Comparison of ENCODE assay signal across 23 cellular contexts in genomic region chrX:155056471-155056870, GRCh38. TPM values are rescaled to one million over a fixed set of nuclear protein-coding genes. Genes with fewer than 3 reads are reported as not detected.
DNase-seq lines count a peak whose midpoint lies in the region; ATAC-seq, FAIRE-seq and TF ChIP-seq lines count a peak whose summit lies in the region.
"Had no signal": no experiment of that assay in that cellular context is flagged by ENCODE, and none has a peak within 500 bp of the region (broad histone marks: within the 10 kb centered on the region; RNA-seq: fewer than 3 reads in every experiment).

No MANE protein-coding gene starts in this region.

- no peaks in the 10 kb centered on the region for H3K9me3 ChIP-seq in HepG2 (ENCODE audit: low read length)
- H3K9me3 ChIP-seq in right lobe of liver = no peaks in the 10 kb centered on the region
- no peaks in the 10 kb centered on the region for H3K9me3 ChIP-seq in effector memory CD4-positive, alpha-beta T cell (ENCODE audit: control insufficient read depth, low read length)
- no peaks in the 10 kb centered on the region for H3K9me3 ChIP-seq in transverse colon
- H3K9me3 ChIP-seq: Caco-2, HAP-1, suprapubic skin had no signal

- intact Hi-C loops in HepG2 (cut with micrococcal nuclease; ENCODE audit: unreplicated experiment) = loop anchor here (2.0 kb wide), 1 partner anchor 68 kb away; no protein-coding TSS in a partner anchor
- intact Hi-C loops in right lobe of liver (cut with DNase I) = loop anchor here in 1 of 2 donors (10.0 kb wide), 1 partner anchor 72 kb away; no protein-coding TSS in a partner anchor
- intact Hi-C loops in transverse colon (cut with DNase I; ENCODE audit: low total_unique reads) = no loop called here

- ATAC-seq in HepG2 (no peak; the same call in 2 of the 3 replicates), right lobe of liver (no peak), GM18868 (IDR thresholded peaks at IDR 0.05; ENCODE audit: unreplicated experiment) (no peak)

- WGBS in HepG2 (ENCODE audit: low lambda C conversion rate) = 100% methylated on average over 1 of the region's 1 CpG
- WGBS in right lobe of liver (ENCODE audit: insufficient coverage, low coverage, low lambda C conversion rate, missing lambda C conversion rate) = 53% methylated on average over 1 of the region's 1 CpG
- WGBS in transverse colon (ENCODE audit: low coverage in 1 of 2), 2 donors = 67% methylated on average over 1 of the region's 1 CpG; no CpG with 5 or more reads in 1 of the 2 donors

- peaks cover under 1 to 2% of the 10 kb centered on the region in 2 experiments; a peak in 3 of 5 replicates for H3K36me3 ChIP-seq in HepG2 (replicated peaks in 1 of 2; ENCODE audit: control insufficient read depth in 1 of 2, insufficient read depth in 2 of 2, low read length in 2 of 2)
- H3K36me3 ChIP-seq in right lobe of liver = no peaks in the 10 kb centered on the region
- H3K36me3 ChIP-seq in effector memory CD4-positive, alpha-beta T cell (ENCODE audit: control insufficient read depth, insufficient read depth, low read length) = peaks cover 4% of the 10 kb centered on the region
- H3K36me3 ChIP-seq in transverse colon = no peaks in the 10 kb centered on the region

- no peak overlapping the region for H3K4me2 ChIP-seq in HepG2 (ENCODE audit: low read depth, low read length)

- H3K27me3 ChIP-seq in HepG2 (ENCODE audit: control insufficient read depth in 1 of 2, insufficient read depth in 2 of 2, low read length in 2 of 2) (no peaks in the 10 kb centered on the region), right lobe of liver (no peaks in the 10 kb centered on the region), transverse colon (no peaks in the 10 kb centered on the region)
- no peaks in the 10 kb centered on the region for H3K27me3 ChIP-seq in effector memory CD4-positive, alpha-beta T cell (replicated peaks; ENCODE audit: control insufficient read depth, insufficient read depth, low read length, poor library complexity, severe bottlenecking)
- H3K27me3 ChIP-seq: suprapubic skin had no signal

- H3K4me3 ChIP-seq in HepG2 (replicated peaks in 1 of 3; ENCODE audit: insufficient read depth in 1 of 3, low read depth in 2 of 3, low read length in 3 of 3) = no peak overlapping the region
- no peak overlapping the region for H3K4me3 ChIP-seq in right lobe of liver
- H3K4me3 ChIP-seq in effector memory CD4-positive, alpha-beta T cell (ENCODE audit: insufficient read depth, low read depth, low read length, poor library complexity, severe bottlenecking) = no peak overlapping the region
- no peak overlapping the region for H3K4me3 ChIP-seq in transverse colon
- H3K4me3 ChIP-seq: HAP-1 had no signal

- H3K27ac Mint-ChIP-seq in T-helper 1 cell treated with Interleukin-12 subunit alpha and Interleukin-12 subunit beta and Interleukin-4 antibody, amounts not matched to agents 30 μg/mL and 1 μg/mL, for 36 hours = no peak overlapping the region
- H3K27ac Mint-ChIP-seq: naive B cell had no signal

- no peak overlapping the region for H2AFZ ChIP-seq in HepG2 (ENCODE audit: low read length)

- TF ChIP-seq RAD21 in HepG2 (CRISPR knock-in tag; IDR thresholded peaks at IDR 0.05) = no peak

- H3K79me2 ChIP-seq in HepG2 (ENCODE audit: insufficient read depth, low read length) = no peaks in the 10 kb centered on the region
- H3K79me2 ChIP-seq: parathyroid adenoma had no signal

- H3K4me3 Mint-ChIP-seq in T-helper 1 cell treated with Interleukin-12 subunit alpha and Interleukin-12 subunit beta and Interleukin-4 antibody, amounts not matched to agents 30 μg/mL and 1 μg/mL, for 36 hours = peak overlapping the region; percentile 48

- H3K9ac ChIP-seq in HepG2 (ENCODE audit: insufficient read depth, low read depth, low read length) = no peak overlapping the region
- H3K9ac ChIP-seq: parathyroid adenoma had no signal

- CTCF ChIA-PET in HepG2 (lab: Yijun Ruan, JAX; ENCODE audit: low intra/inter-chr PET ratio, low total read pairs) = interaction anchor here (2.6 kb wide), 1 partner anchor 76 kb away, joined by 21 read pairs; no protein-coding TSS in a partner anchor

- TF ChIP-seq POLR2A in HepG2 (IDR thresholded peaks at IDR 0.05; ENCODE audit: insufficient read depth in 1 of 2, low read depth in 2 of 2, low read length in 2 of 2) (no peak), right lobe of liver (IDR thresholded peaks at IDR 0.05) (no peak), transverse colon (IDR thresholded peaks at IDR 0.05) (no peak)

- H3K4me1 Mint-ChIP-seq in T-helper 1 cell treated with Interleukin-12 subunit alpha and Interleukin-12 subunit beta and Interleukin-4 antibody, amounts not matched to agents 30 μg/mL and 1 μg/mL, for 36 hours (ENCODE audit: low read depth) = peaks cover 16% of the 10 kb centered on the region

- no peaks in the 10 kb centered on the region for H3K9me3 Mint-ChIP-seq in T-helper 1 cell treated with Interleukin-12 subunit alpha and Interleukin-12 subunit beta and Interleukin-4 antibody, amounts not matched to agents 30 μg/mL and 1 μg/mL, for 36 hours
- H3K9me3 Mint-ChIP-seq: naive B cell had no signal

- no TSS peak for BruUV-seq in HepG2 (replicated peaks; lab: Mats Ljungman, UMichigan)

- DNase-seq in HepG2 (ENCODE audit: low spot score) (no peak), right lobe of liver (no peak), transverse colon (no peak), NCI-H510A treated with DMSO at 0.1 percent for 48 hours (lab: John Stamatoyannopoulos, UW) (no peak)
- DNase-seq in effector memory CD4-positive, alpha-beta T cell = no peak
- no peak for DNase-seq in effector CD4-positive, alpha-beta T cell
- DNase-seq: activated CD4-positive, CD25-positive, alpha-beta regulatory T cell treated with anti-CD3 and anti-CD28 coated beads, Interleukin-2, amount 50 U/mL, for 72 hours; activated T-cell treated with anti-CD3 and anti-CD28 coated beads, Interleukin-2, amount 50 U/mL, for 1 hour; Caco-2; cerebellar nuclear complex; hippocampal formation; islet precursor cell; mammary epithelial cell; naive B cell; NCI-H69; stimulated activated CD4-positive, alpha-beta T cell treated with anti-CD3 and anti-CD28 coated beads, Interleukin-2, amount 100 ng/mL, for 48 hours; T1000 had no signal

- TF ChIP-seq EP300 in HepG2 (IDR thresholded peaks at IDR 0.05; ENCODE audit: low read depth in 2 of 2, low read length in 2 of 2) (no peak), HepG2 (CRISPR knock-in tag; IDR thresholded peaks at IDR 0.05; ENCODE audit: borderline replicate concordance) (no peak), transverse colon (IDR thresholded peaks at IDR 0.05; ENCODE audit: low read depth) (no peak)

- no peak for TF ChIP-seq CTCF in HepG2 (CRISPR knock-in tag; IDR thresholded peaks at IDR 0.05)
- no peak for TF ChIP-seq CTCF in right lobe of liver (IDR thresholded peaks at IDR 0.05)
- TF ChIP-seq CTCF in transverse colon (IDR thresholded peaks at IDR 0.05) = no peak

- in situ Hi-C loops in HepG2 (cut with HindIII; ENCODE audit: extremely low pct_ligation_motif_present, low pct_unique_long_range_greater_than_20kb) = loop anchor here (10.0 kb wide), 1 partner anchor 72 kb away; no protein-coding TSS in a partner anchor
- in situ Hi-C loops in transverse colon (cut with MboI; ENCODE audit: low pct_ligation_motif_present in 1 of 4, low pct_unique_long_range_greater_than_20kb in 1 of 4, low sequenced_read_pairs in 3 of 4) = no loop called here

- H3K27me3 Mint-ChIP-seq in T-helper 1 cell treated with Interleukin-12 subunit alpha and Interleukin-12 subunit beta and Interleukin-4 antibody, amounts not matched to agents 30 μg/mL and 1 μg/mL, for 36 hours (ENCODE audit: low read depth) = no peaks in the 10 kb centered on the region
- H3K27me3 Mint-ChIP-seq: naive B cell had no signal

- peaks cover 12% of the 10 kb centered on the region for H3K4me1 ChIP-seq in HepG2 (ENCODE audit: insufficient read depth, low read length)
- H3K4me1 ChIP-seq in right lobe of liver = peaks cover 0 to 9% (median 3%) of the 10 kb centered on the region in 4 donors
- H3K4me1 ChIP-seq in effector memory CD4-positive, alpha-beta T cell (ENCODE audit: control insufficient read depth, insufficient read depth, low read length, poor library complexity, severe bottlenecking) = peaks cover 9% of the 10 kb centered on the region
- H3K4me1 ChIP-seq in transverse colon = peaks cover 0 to 10% (median 3%) of the 10 kb centered on the region in 4 donors
- H3K4me1 ChIP-seq: Caco-2, parathyroid adenoma had no signal

- H3K27ac ChIP-seq in HepG2 (ENCODE audit: extremely low read length, insufficient read depth, low read length) = no peak overlapping the region
- peak overlapping the region in 1 of 3 donors; percentile 53 for H3K27ac ChIP-seq in right lobe of liver
- peak overlapping the region; percentile 18 for H3K27ac ChIP-seq in effector memory CD4-positive, alpha-beta T cell (ENCODE audit: insufficient read depth, low read length, poor library complexity, severe bottlenecking)
- H3K27ac ChIP-seq in transverse colon = peak overlapping the region in 3 of 4 donors; percentile 53 to 68 (median 53)
- H3K27ac ChIP-seq: HL-60, parathyroid adenoma, suprapubic skin had no signal

- no peak for FAIRE-seq in HepG2 (lab: Jason Lieb, UNC)

- peaks cover 14% of the 10 kb centered on the region for H3K36me3 Mint-ChIP-seq in T-helper 1 cell treated with Interleukin-12 subunit alpha and Interleukin-12 subunit beta and Interleukin-4 antibody, amounts not matched to agents 30 μg/mL and 1 μg/mL, for 36 hours (ENCODE audit: low read depth)
- H3K36me3 Mint-ChIP-seq: naive B cell had no signal

- H4K20me1 ChIP-seq in HepG2 (ENCODE audit: insufficient read depth, low read length) = no peaks in the 10 kb centered on the region

- POLR2A ChIA-PET in HepG2 (lab: Yijun Ruan, JAX) = no interaction called here

RNA-seq across cellular contexts. Expression of gene CMC4, which starts 14.5 kb away (rescaled TPM):
- total RNA-seq in HepG2 (2016; rRNA removed; fragmentation: Illumina TruSeq; extraction: Trizol) = 5.2 and 5.6 TPM in 2 replicates
- total RNA-seq in HepG2 (2016; cell fraction: cytosol; rRNA removed; fragmentation: Illumina TruSeq; extraction: Trizol; ENCODE audit: low read depth) = 29.5 and 32.5 TPM in 2 replicates
- total RNA-seq in HepG2 (2016; cell fraction: insoluble cytoplasmic fraction; rRNA removed; fragmentation: Illumina TruSeq; extraction: Trizol) = 6.6 and 8.1 TPM in 2 replicates
- 24.2 and 27.3 TPM in 2 replicates for total RNA-seq in HepG2 (2016; cell fraction: membrane; rRNA removed; fragmentation: Illumina TruSeq; extraction: Trizol)
- 0.65 and 1.8 TPM in 2 replicates for total RNA-seq in HepG2 (2016; cell fraction: nucleus; rRNA removed; fragmentation: Illumina TruSeq; extraction: Trizol)
- polyA plus RNA-seq in HepG2 (2011; rRNA removed) = 8.3 and 11.5 TPM in 2 replicates
- 8.2 and 9.2 TPM in 2 replicates for polyA plus RNA-seq in HepG2 (2011; cell fraction: cytosol; rRNA removed)
- polyA plus RNA-seq in HepG2 (2011; cell fraction: nucleus; rRNA removed) = 3.1 and 3.7 TPM in 2 replicates
- polyA plus RNA-seq in HepG2 (2012) = 4.6 and 7.2 TPM in 2 replicates
- polyA plus RNA-seq in HepG2 (2016; cell fraction: cytosol; fragmentation: Illumina TruSeq; extraction: Trizol; ENCODE audit: low read depth) = 50.8 and 53.0 TPM in 2 replicates
- 8.5 and 8.8 TPM in 2 replicates for polyA plus RNA-seq in HepG2 (2016; cell fraction: insoluble cytoplasmic fraction; fragmentation: Illumina TruSeq; extraction: Trizol; ENCODE audit: low read depth)
- 28.6 and 29.4 TPM in 2 replicates for polyA plus RNA-seq in HepG2 (2016; cell fraction: membrane; fragmentation: Illumina TruSeq; extraction: Trizol; ENCODE audit: low read depth)
- polyA plus RNA-seq in HepG2 (2016; cell fraction: nucleus; fragmentation: Illumina TruSeq; extraction: Trizol; ENCODE audit: insufficient read depth, low read depth) = 3.8 and 5.8 TPM in 2 replicates
- 2.0 and 3.7 TPM in 2 replicates for polyA minus RNA-seq in HepG2 (2011; rRNA and poly(A)+ RNA removed; ENCODE audit: low replicate concordance)
- 0.88 TPM in 1 of 2 replicates, not detected in the other for polyA minus RNA-seq in HepG2 (2011; cell fraction: cytosol; rRNA and poly(A)+ RNA removed)
- 4.0 and 4.2 TPM in 2 replicates for polyA minus RNA-seq in HepG2 (2011; cell fraction: nucleus; rRNA and poly(A)+ RNA removed)
- 10 to 100 TPM in 2 of 6 experiments, 1 to 10 TPM in 4; 3.9 to 12.2 (median 7.6) TPM for total RNA-seq in right lobe of liver
- 10 to 100 TPM in 1 of 4 donors, 1 to 10 TPM in 2, not detected in 1; 1.4 to 11.7 (median 9.1) TPM for total RNA-seq in transverse colon

RNA-seq across cellular contexts. Expression of gene MTCP1, which starts 14.5 kb away (rescaled TPM):
- 13.6 and 18.9 TPM in 2 replicates for total RNA-seq in HepG2 (2016; rRNA removed; fragmentation: Illumina TruSeq; extraction: Trizol)
- total RNA-seq in HepG2 (2016; cell fraction: cytosol; rRNA removed; fragmentation: Illumina TruSeq; extraction: Trizol; ENCODE audit: low read depth) = 67.8 and 80.6 TPM in 2 replicates
- 11.6 and 13.5 TPM in 2 replicates for total RNA-seq in HepG2 (2016; cell fraction: insoluble cytoplasmic fraction; rRNA removed; fragmentation: Illumina TruSeq; extraction: Trizol)
- total RNA-seq in HepG2 (2016; cell fraction: membrane; rRNA removed; fragmentation: Illumina TruSeq; extraction: Trizol) = 41.3 and 48.8 TPM in 2 replicates
- total RNA-seq in HepG2 (2016; cell fraction: nucleus; rRNA removed; fragmentation: Illumina TruSeq; extraction: Trizol) = 6.7 and 10.8 TPM in 2 replicates
- 5.1 and 6.1 TPM in 2 replicates for polyA plus RNA-seq in HepG2 (2011; rRNA removed)
- polyA plus RNA-seq in HepG2 (2011; cell fraction: cytosol; rRNA removed) = 1.6 and 2.4 TPM in 2 replicates
- 17.7 and 18.0 TPM in 2 replicates for polyA plus RNA-seq in HepG2 (2011; cell fraction: nucleus; rRNA removed)
- 14.6 and 21.5 TPM in 2 replicates for polyA plus RNA-seq in HepG2 (2012)
- polyA plus RNA-seq in HepG2 (2016; cell fraction: cytosol; fragmentation: Illumina TruSeq; extraction: Trizol; ENCODE audit: low read depth) = 56.1 and 69.9 TPM in 2 replicates
- 10.2 and 11.2 TPM in 2 replicates for polyA plus RNA-seq in HepG2 (2016; cell fraction: insoluble cytoplasmic fraction; fragmentation: Illumina TruSeq; extraction: Trizol; ENCODE audit: low read depth)
- 34.3 and 42.3 TPM in 2 replicates for polyA plus RNA-seq in HepG2 (2016; cell fraction: membrane; fragmentation: Illumina TruSeq; extraction: Trizol; ENCODE audit: low read depth)
- 11.8 and 19.6 TPM in 2 replicates for polyA plus RNA-seq in HepG2 (2016; cell fraction: nucleus; fragmentation: Illumina TruSeq; extraction: Trizol; ENCODE audit: insufficient read depth, low read depth)
- 4.2 and 6.5 TPM in 2 replicates for polyA minus RNA-seq in HepG2 (2011; rRNA and poly(A)+ RNA removed; ENCODE audit: low replicate concordance)
- polyA minus RNA-seq in HepG2 (2011; cell fraction: cytosol; rRNA and poly(A)+ RNA removed) = 2.0 and 3.7 TPM in 2 replicates
- 6.1 and 8.7 TPM in 2 replicates for polyA minus RNA-seq in HepG2 (2011; cell fraction: nucleus; rRNA and poly(A)+ RNA removed)
- total RNA-seq in right lobe of liver = 10 to 100 TPM in 4 of 6 experiments, 1 to 10 TPM in 1, under 1 TPM in 1; 0.98 to 26.8 (median 16.6) TPM
- 10 to 100 TPM in 1 of 4 donors, 1 to 10 TPM in 3; 1.6 to 12.9 (median 7.1) TPM for total RNA-seq in transverse colon

RNA-seq across cellular contexts. Expression of gene BRCC3, which starts 14.8 kb away (rescaled TPM):
- total RNA-seq in HepG2 (2016; rRNA removed; fragmentation: Illumina TruSeq; extraction: Trizol) = 24.3 and 44.2 TPM in 2 replicates
- total RNA-seq in HepG2 (2016; cell fraction: cytosol; rRNA removed; fragmentation: Illumina TruSeq; extraction: Trizol; ENCODE audit: low read depth) = 2.4 and 3.1 TPM in 2 replicates
- 25.6 and 47.6 TPM in 2 replicates for total RNA-seq in HepG2 (2016; cell fraction: insoluble cytoplasmic fraction; rRNA removed; fragmentation: Illumina TruSeq; extraction: Trizol)
- total RNA-seq in HepG2 (2016; cell fraction: membrane; rRNA removed; fragmentation: Illumina TruSeq; extraction: Trizol) = 13.5 and 13.7 TPM in 2 replicates
- total RNA-seq in HepG2 (2016; cell fraction: nucleus; rRNA removed; fragmentation: Illumina TruSeq; extraction: Trizol) = 12.9 and 17.1 TPM in 2 replicates
- 16.1 and 19.8 TPM in 2 replicates for polyA plus RNA-seq in HepG2 (2011; rRNA removed)
- polyA plus RNA-seq in HepG2 (2011; cell fraction: cytosol; rRNA removed) = 11.8 and 16.5 TPM in 2 replicates
- 5.8 and 6.0 TPM in 2 replicates for polyA plus RNA-seq in HepG2 (2011; cell fraction: nucleus; rRNA removed)
- 14.4 and 18.3 TPM in 2 replicates for polyA plus RNA-seq in HepG2 (2012)
- polyA plus RNA-seq in HepG2 (2016; cell fraction: cytosol; fragmentation: Illumina TruSeq; extraction: Trizol; ENCODE audit: low read depth) = 2.5 and 2.8 TPM in 2 replicates
- polyA plus RNA-seq in HepG2 (2016; cell fraction: insoluble cytoplasmic fraction; fragmentation: Illumina TruSeq; extraction: Trizol; ENCODE audit: low read depth) = 57.9 and 58.3 TPM in 2 replicates
- 8.6 and 9.5 TPM in 2 replicates for polyA plus RNA-seq in HepG2 (2016; cell fraction: membrane; fragmentation: Illumina TruSeq; extraction: Trizol; ENCODE audit: low read depth)
- polyA plus RNA-seq in HepG2 (2016; cell fraction: nucleus; fragmentation: Illumina TruSeq; extraction: Trizol; ENCODE audit: insufficient read depth, low read depth) = 22.5 and 24.9 TPM in 2 replicates
- 9.4 and 25.7 TPM in 2 replicates for polyA minus RNA-seq in HepG2 (2011; rRNA and poly(A)+ RNA removed; ENCODE audit: low replicate concordance)
- 16.2 and 17.1 TPM in 2 replicates for polyA minus RNA-seq in HepG2 (2011; cell fraction: cytosol; rRNA and poly(A)+ RNA removed)
- 15.1 and 18.4 TPM in 2 replicates for polyA minus RNA-seq in HepG2 (2011; cell fraction: nucleus; rRNA and poly(A)+ RNA removed)
- total RNA-seq in right lobe of liver = 10 to 100 TPM; 10.1 to 13.4 (median 10.5) TPM
- 10 to 100 TPM; 17.3 to 34.2 (median 19.1) TPM for total RNA-seq in transverse colon

RNA-seq across cellular contexts. Expression of gene FUNDC2, which starts 29.8 kb away (rescaled TPM):
- total RNA-seq in HepG2 (2016; rRNA removed; fragmentation: Illumina TruSeq; extraction: Trizol) = 65.3 and 81.6 TPM in 2 replicates
- total RNA-seq in HepG2 (2016; cell fraction: cytosol; rRNA removed; fragmentation: Illumina TruSeq; extraction: Trizol; ENCODE audit: low read depth) = 48.9 and 60.1 TPM in 2 replicates
- total RNA-seq in HepG2 (2016; cell fraction: insoluble cytoplasmic fraction; rRNA removed; fragmentation: Illumina TruSeq; extraction: Trizol) = 66.6 and 82.1 TPM in 2 replicates
- total RNA-seq in HepG2 (2016; cell fraction: membrane; rRNA removed; fragmentation: Illumina TruSeq; extraction: Trizol) = 83.8 and 87.5 TPM in 2 replicates
- total RNA-seq in HepG2 (2016; cell fraction: nucleus; rRNA removed; fragmentation: Illumina TruSeq; extraction: Trizol) = 23.8 and 26.8 TPM in 2 replicates
- polyA plus RNA-seq in HepG2 (2011; rRNA removed) = 92.9 and 109 TPM in 2 replicates
- 68.4 and 100 TPM in 2 replicates for polyA plus RNA-seq in HepG2 (2011; cell fraction: cytosol; rRNA removed)
- 24.9 and 29.2 TPM in 2 replicates for polyA plus RNA-seq in HepG2 (2011; cell fraction: nucleus; rRNA removed)
- polyA plus RNA-seq in HepG2 (2012) = 88.7 and 108 TPM in 2 replicates
- polyA plus RNA-seq in HepG2 (2016; cell fraction: cytosol; fragmentation: Illumina TruSeq; extraction: Trizol; ENCODE audit: low read depth) = 64.9 and 80.1 TPM in 2 replicates
- polyA plus RNA-seq in HepG2 (2016; cell fraction: insoluble cytoplasmic fraction; fragmentation: Illumina TruSeq; extraction: Trizol; ENCODE audit: low read depth) = 77.6 and 82.3 TPM in 2 replicates
- polyA plus RNA-seq in HepG2 (2016; cell fraction: membrane; fragmentation: Illumina TruSeq; extraction: Trizol; ENCODE audit: low read depth) = 81.0 and 84.5 TPM in 2 replicates
- polyA plus RNA-seq in HepG2 (2016; cell fraction: nucleus; fragmentation: Illumina TruSeq; extraction: Trizol; ENCODE audit: insufficient read depth, low read depth) = 43.9 and 46.2 TPM in 2 replicates
- polyA minus RNA-seq in HepG2 (2011; rRNA and poly(A)+ RNA removed; ENCODE audit: low replicate concordance) = 35.6 and 56.8 TPM in 2 replicates
- polyA minus RNA-seq in HepG2 (2011; cell fraction: cytosol; rRNA and poly(A)+ RNA removed) = 13.1 and 17.3 TPM in 2 replicates
- polyA minus RNA-seq in HepG2 (2011; cell fraction: nucleus; rRNA and poly(A)+ RNA removed) = 18.0 and 23.9 TPM in 2 replicates
- 10 to 100 TPM; 24.2 to 70.5 (median 39.7) TPM for total RNA-seq in right lobe of liver
- 10 to 100 TPM in 3 of 4 donors, 1 to 10 TPM in 1; 7.8 to 42.9 (median 32.9) TPM for total RNA-seq in transverse colon

RNA-seq across cellular contexts. Expression of gene F8, which starts 33.9 kb away (rescaled TPM):
- total RNA-seq in HepG2 (2016; rRNA removed; fragmentation: Illumina TruSeq; extraction: Trizol) = 0.21 and 0.29 TPM in 2 replicates
- total RNA-seq in HepG2 (2016; cell fraction: cytosol; rRNA removed; fragmentation: Illumina TruSeq; extraction: Trizol; ENCODE audit: low read depth) = 0.10 TPM in 1 of 2 replicates, not detected in the other
- total RNA-seq in HepG2 (2016; cell fraction: insoluble cytoplasmic fraction; rRNA removed; fragmentation: Illumina TruSeq; extraction: Trizol) = 0.13 and 0.76 TPM in 2 replicates
- 0.34 and 0.40 TPM in 2 replicates for total RNA-seq in HepG2 (2016; cell fraction: membrane; rRNA removed; fragmentation: Illumina TruSeq; extraction: Trizol)
- total RNA-seq in HepG2 (2016; cell fraction: nucleus; rRNA removed; fragmentation: Illumina TruSeq; extraction: Trizol) = 0.43 and 0.47 TPM in 2 replicates
- polyA plus RNA-seq in HepG2 (2011; rRNA removed) = 0.37 and 0.61 TPM in 2 replicates
- 0.27 and 0.32 TPM in 2 replicates for polyA plus RNA-seq in HepG2 (2011; cell fraction: cytosol; rRNA removed)
- 0.19 and 0.23 TPM in 2 replicates for polyA plus RNA-seq in HepG2 (2011; cell fraction: nucleus; rRNA removed)
- polyA plus RNA-seq in HepG2 (2012) = 0.15 and 0.30 TPM in 2 replicates
- polyA plus RNA-seq in HepG2 (2016; cell fraction: cytosol; fragmentation: Illumina TruSeq; extraction: Trizol; ENCODE audit: low read depth) = 0.12 and 0.15 TPM in 2 replicates
- 0.32 and 0.61 TPM in 2 replicates for polyA plus RNA-seq in HepG2 (2016; cell fraction: insoluble cytoplasmic fraction; fragmentation: Illumina TruSeq; extraction: Trizol; ENCODE audit: low read depth)
- polyA plus RNA-seq in HepG2 (2016; cell fraction: membrane; fragmentation: Illumina TruSeq; extraction: Trizol; ENCODE audit: low read depth) = 0.24 and 0.27 TPM in 2 replicates
- 0.17 and 0.18 TPM in 2 replicates for polyA plus RNA-seq in HepG2 (2016; cell fraction: nucleus; fragmentation: Illumina TruSeq; extraction: Trizol; ENCODE audit: insufficient read depth, low read depth)
- 0.72 and 2.8 TPM in 2 replicates for polyA minus RNA-seq in HepG2 (2011; rRNA and poly(A)+ RNA removed; ENCODE audit: low replicate concordance)
- 0.49 TPM in 1 of 2 replicates, not detected in the other for polyA minus RNA-seq in HepG2 (2011; cell fraction: cytosol; rRNA and poly(A)+ RNA removed)
- polyA minus RNA-seq in HepG2 (2011; cell fraction: nucleus; rRNA and poly(A)+ RNA removed) = 0.52 and 0.75 TPM in 2 replicates
- total RNA-seq in right lobe of liver = 10 to 100 TPM; 19.4 to 36.2 (median 26.3) TPM
- 1 to 10 TPM; 1.2 to 4.5 (median 4.0) TPM for total RNA-seq in transverse colon
